In the genomic region with DNA sequence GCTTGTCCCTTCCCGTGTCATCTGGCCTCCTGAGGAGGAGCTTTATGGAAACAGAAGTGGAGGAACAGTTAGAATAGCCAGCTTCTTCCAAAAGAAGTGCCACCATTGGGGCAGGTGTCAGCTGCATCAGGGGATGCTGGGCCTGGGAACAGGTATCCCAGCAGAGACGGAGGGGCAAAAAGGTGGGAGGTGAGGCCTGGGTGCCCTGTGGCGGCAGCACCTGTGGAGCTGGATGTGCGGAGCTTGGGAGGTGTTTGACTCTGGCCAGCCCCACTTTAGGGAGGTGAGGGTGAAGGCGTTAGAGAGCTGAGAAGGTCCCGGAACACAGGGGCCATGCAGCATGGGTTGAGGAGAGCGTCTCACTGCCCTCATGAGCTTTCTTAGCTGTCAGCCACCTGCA, we compare ENCODE assay signal across 14 cellular contexts. TPM values are rescaled to one million over a fixed set of nuclear protein-coding genes. Genes with fewer than 3 reads are reported as not detected.
DNase-seq lines count a peak whose midpoint lies in the region; ATAC-seq, FAIRE-seq and TF ChIP-seq lines count a peak whose summit lies in the region.
"Had no signal": no experiment of that assay in that cellular context is flagged by ENCODE, and none has a peak within 500 bp of the region (broad histone marks: within the 10 kb centered on the region; RNA-seq: fewer than 3 reads in every experiment).

No MANE protein-coding gene starts in this region.

- H3K9me3 ChIP-seq in HepG2 (ENCODE audit: low read length) = no peaks in the 10 kb centered on the region
- no peaks in the 10 kb centered on the region for H3K9me3 ChIP-seq in right lobe of liver
- H3K9me3 ChIP-seq in hepatocyte (ENCODE audit: low read depth) = no peaks in the 10 kb centered on the region
- H3K9me3 ChIP-seq: thyroid gland had no signal

- BruUV-seq in HepG2 (replicated peaks; lab: Mats Ljungman, UMichigan) = no TSS peak

- in situ Hi-C loops in HepG2 (cut with HindIII; ENCODE audit: extremely low pct_ligation_motif_present, low pct_unique_long_range_greater_than_20kb) = no loop called here

- no peaks in the 10 kb centered on the region for H3K9me3 Mint-ChIP-seq in WTC11
- H3K9me3 Mint-ChIP-seq: activated CD4-positive, alpha-beta memory T cell treated with anti-CD3 and anti-CD28 coated beads for 36 hours had no signal

- H2AFZ ChIP-seq in HepG2 (ENCODE audit: low read length) (no peak overlapping the region), hepatocyte (no peak overlapping the region)

- H3K79me2 ChIP-seq in HepG2 (ENCODE audit: insufficient read depth, low read length) (peaks cover 53% of the 10 kb centered on the region), hepatocyte (peaks cover 58% of the 10 kb centered on the region)

- 96% methylated on average over 4 of the region's 7 CpGs for WGBS in HepG2 (ENCODE audit: low lambda C conversion rate)
- WGBS in right lobe of liver (ENCODE audit: insufficient coverage, low coverage, low lambda C conversion rate, missing lambda C conversion rate) = 66% methylated on average over 3 of the region's 7 CpGs
- 88% methylated on average over 7 of the region's 7 CpGs for WGBS in hepatocyte (ENCODE audit: low lambda C conversion rate, missing lambda C conversion rate)

- peaks cover 27% of the 10 kb centered on the region for H3K4me1 Mint-ChIP-seq in WTC11

- H3K27ac ChIP-seq in HepG2 (ENCODE audit: extremely low read length, insufficient read depth, low read length) = no peak overlapping the region
- no peak overlapping the region for H3K27ac ChIP-seq in right lobe of liver
- no peak overlapping the region for H3K27ac ChIP-seq in hepatocyte
- H3K27ac ChIP-seq: thyroid gland had no signal

- H3K27me3 ChIP-seq in HepG2 (ENCODE audit: control insufficient read depth in 1 of 2, insufficient read depth in 2 of 2, low read length in 2 of 2) (no peaks in the 10 kb centered on the region; a peak in 1 of 5 replicates), right lobe of liver (no peaks in the 10 kb centered on the region), hepatocyte (no peaks in the 10 kb centered on the region)
- H3K27me3 ChIP-seq: thyroid gland had no signal

- H3K36me3 ChIP-seq in HepG2 (replicated peaks in 1 of 2; ENCODE audit: control insufficient read depth in 1 of 2, insufficient read depth in 2 of 2, low read length in 2 of 2) = peaks cover 25 to 35% of the 10 kb centered on the region in 2 experiments
- H3K36me3 ChIP-seq in right lobe of liver = peaks cover 0 to 6% (median 0%) of the 10 kb centered on the region in 4 donors
- H3K36me3 ChIP-seq in hepatocyte (replicated peaks; ENCODE audit: insufficient read depth, low read depth) = no peaks in the 10 kb centered on the region

- H3K4me1 ChIP-seq in HepG2 (ENCODE audit: insufficient read depth, low read length) (peaks cover 53% of the 10 kb centered on the region), right lobe of liver (peaks cover 0 to 30% (median 6%) of the 10 kb centered on the region in 4 donors), hepatocyte (ENCODE audit: insufficient read depth) (peaks cover 44% of the 10 kb centered on the region)

- no peak for TF ChIP-seq RAD21 in HepG2 (CRISPR knock-in tag; IDR thresholded peaks at IDR 0.05)

- H3K4me2 ChIP-seq in HepG2 (ENCODE audit: low read depth, low read length) (peak overlapping the region; percentile 49), hepatocyte (peak overlapping the region; percentile 67)

- H3K9me2 ChIP-seq in hepatocyte (replicated peaks; ENCODE audit: insufficient read depth) = no peaks in the 10 kb centered on the region

- DNase-seq in HepG2 (ENCODE audit: low spot score) = no peak
- DNase-seq in right lobe of liver = no peak
- DNase-seq in hepatocyte (ENCODE audit: low spot score) = no peak
- no peak for DNase-seq in NCI-H524 treated with DMSO at 0.1 percent for 48 hours (lab: John Stamatoyannopoulos, UW)
- no peak for DNase-seq in WTC11 (ENCODE audit: low spot score)
- no peak for DNase-seq in DMS 273 treated with DMSO at 0.1 percent for 48 hours (lab: John Stamatoyannopoulos, UW)
- DNase-seq: activated CD4-positive, alpha-beta memory T cell treated with anti-CD3 and anti-CD28 coated beads for 36 hours; DMS153; NCI-H1092; thyroid gland had no signal

- no peak overlapping the region for H3K4me3 ChIP-seq in HepG2 (replicated peaks in 1 of 3; ENCODE audit: insufficient read depth in 1 of 3, low read depth in 2 of 3, low read length in 3 of 3)
- H3K4me3 ChIP-seq in right lobe of liver = no peak overlapping the region
- no peak overlapping the region for H3K4me3 ChIP-seq in hepatocyte
- H3K4me3 ChIP-seq: thyroid gland had no signal

- H3K27ac Mint-ChIP-seq in WTC11 = no peak overlapping the region; the same call in 1 of the 2 replicates
- H3K27ac Mint-ChIP-seq: activated CD4-positive, alpha-beta memory T cell treated with anti-CD3 and anti-CD28 coated beads for 36 hours had no signal

- TF ChIP-seq CTCF in HepG2 (CRISPR knock-in tag; IDR thresholded peaks at IDR 0.05) = no peak
- no peak for TF ChIP-seq CTCF in right lobe of liver (IDR thresholded peaks at IDR 0.05)
- no peak for TF ChIP-seq CTCF in hepatocyte (IDR thresholded peaks at IDR 0.05; ENCODE audit: poor library complexity)
- no peak for TF ChIP-seq CTCF in WTC11 (IDR thresholded peaks at IDR 0.05)

- intact Hi-C loops in HepG2 (cut with micrococcal nuclease; ENCODE audit: unreplicated experiment) (no loop called here), right lobe of liver (cut with DNase I) (no loop called here)

- H3K27me3 Mint-ChIP-seq in WTC11 (ENCODE audit: low read depth) = no peaks in the 10 kb centered on the region; the same call in 1 of the 2 replicates
- H3K27me3 Mint-ChIP-seq: activated CD4-positive, alpha-beta memory T cell treated with anti-CD3 and anti-CD28 coated beads for 36 hours; IgD-negative memory B cell had no signal

- TF ChIP-seq EP300 in HepG2 (IDR thresholded peaks at IDR 0.05; ENCODE audit: low read depth in 2 of 2, low read length in 2 of 2) = no peak
- TF ChIP-seq EP300 in HepG2 (CRISPR knock-in tag; IDR thresholded peaks at IDR 0.05; ENCODE audit: borderline replicate concordance) = no peak

- POLR2A ChIA-PET in HepG2 (lab: Yijun Ruan, JAX) (no interaction called here), WTC11 (lab: Charles Lee) (interaction anchor here (0.5 kb wide), 1 partner anchor 12 kb away, joined by 5 read pairs; no protein-coding TSS in a partner anchor)

- peaks cover 31% of the 10 kb centered on the region for H3K36me3 Mint-ChIP-seq in WTC11

- TF ChIP-seq POLR2A in HepG2 (IDR thresholded peaks at IDR 0.05; ENCODE audit: insufficient read depth in 1 of 2, low read depth in 2 of 2, low read length in 2 of 2) (0 out of 4 replicates have a peak, but pooled peaks of 1 of the 2 experiments have one; percentile 13), right lobe of liver (IDR thresholded peaks at IDR 0.05) (no peak)

- ATAC-seq in HepG2 = no peak
- no peak for ATAC-seq in right lobe of liver
- ATAC-seq in WTC11 = no peak

- 0 out of 2 replicates have a peak overlapping the region, but pooled peaks have one; percentile 13 for H3K9ac ChIP-seq in HepG2 (ENCODE audit: insufficient read depth, low read depth, low read length)

- H4K20me1 ChIP-seq in HepG2 (ENCODE audit: insufficient read depth, low read length) (peaks cover 18% of the 10 kb centered on the region), hepatocyte (ENCODE audit: insufficient read depth, poor library complexity, severe bottlenecking) (peaks cover 17% of the 10 kb centered on the region)

- no peak overlapping the region for H3K4me3 Mint-ChIP-seq in WTC11
- H3K4me3 Mint-ChIP-seq: activated CD4-positive, alpha-beta memory T cell treated with anti-CD3 and anti-CD28 coated beads for 36 hours had no signal

- no peak for FAIRE-seq in HepG2 (lab: Jason Lieb, UNC)
- FAIRE-seq: frontal cortex, islet of Langerhans had no signal

- CTCF ChIA-PET in HepG2 (lab: Yijun Ruan, JAX; ENCODE audit: low intra/inter-chr PET ratio, low total read pairs) (no interaction called here), WTC11 (lab: Charles Lee) (interaction anchor here (0.6 to 1.7 kb wide), 5 partner anchors 28 to 103 kb away, joined by 3 to 6 read pairs (median 4); no protein-coding TSS in a partner anchor)

RNA-seq across cellular contexts. Expression of a gene that starts 5.2 kb away (rescaled TPM):
- 11.8 and 16.6 TPM in 2 replicates for total RNA-seq in HepG2 (2016; rRNA removed; fragmentation: Illumina TruSeq; extraction: Trizol)
- total RNA-seq in HepG2 (2016; cell fraction: cytosol; rRNA removed; fragmentation: Illumina TruSeq; extraction: Trizol; ENCODE audit: low read depth) = 1.3 and 1.4 TPM in 2 replicates
- 11.9 and 13.2 TPM in 2 replicates for total RNA-seq in HepG2 (2016; cell fraction: insoluble cytoplasmic fraction; rRNA removed; fragmentation: Illumina TruSeq; extraction: Trizol)
- total RNA-seq in HepG2 (2016; cell fraction: membrane; rRNA removed; fragmentation: Illumina TruSeq; extraction: Trizol) = 6.2 and 6.5 TPM in 2 replicates
- total RNA-seq in HepG2 (2016; cell fraction: nucleus; rRNA removed; fragmentation: Illumina TruSeq; extraction: Trizol) = 11.0 and 13.5 TPM in 2 replicates
- 7.6 and 7.7 TPM in 2 replicates for polyA plus RNA-seq in HepG2 (2011; rRNA removed)
- 5.1 and 5.4 TPM in 2 replicates for polyA plus RNA-seq in HepG2 (2011; cell fraction: cytosol; rRNA removed)
- 12.3 and 12.5 TPM in 2 replicates for polyA plus RNA-seq in HepG2 (2011; cell fraction: nucleus; rRNA removed)
- polyA plus RNA-seq in HepG2 (2012) = 7.5 and 8.8 TPM in 2 replicates
- 0.59 and 0.60 TPM in 2 replicates for polyA plus RNA-seq in HepG2 (2016; cell fraction: cytosol; fragmentation: Illumina TruSeq; extraction: Trizol; ENCODE audit: low read depth)
- polyA plus RNA-seq in HepG2 (2016; cell fraction: insoluble cytoplasmic fraction; fragmentation: Illumina TruSeq; extraction: Trizol; ENCODE audit: low read depth) = 7.3 and 9.5 TPM in 2 replicates
- 1.6 and 1.8 TPM in 2 replicates for polyA plus RNA-seq in HepG2 (2016; cell fraction: membrane; fragmentation: Illumina TruSeq; extraction: Trizol; ENCODE audit: low read depth)
- 14.1 and 15.0 TPM in 2 replicates for polyA plus RNA-seq in HepG2 (2016; cell fraction: nucleus; fragmentation: Illumina TruSeq; extraction: Trizol; ENCODE audit: insufficient read depth, low read depth)
- 14.3 and 17.2 TPM in 2 replicates for polyA minus RNA-seq in HepG2 (2011; rRNA and poly(A)+ RNA removed; ENCODE audit: low replicate concordance)
- polyA minus RNA-seq in HepG2 (2011; cell fraction: cytosol; rRNA and poly(A)+ RNA removed) = 7.2 and 9.1 TPM in 2 replicates
- polyA minus RNA-seq in HepG2 (2011; cell fraction: nucleus; rRNA and poly(A)+ RNA removed) = 17.6 and 19.5 TPM in 2 replicates
- total RNA-seq in right lobe of liver = 1 to 10 TPM; 4.2 to 7.9 (median 6.4) TPM
- total RNA-seq in hepatocyte = 13.8 and 17.7 TPM in 2 replicates
- polyA plus RNA-seq in hepatocyte = 3.8 TPM in 2 replicates
- 17.8 to 19.1 TPM (median 18.0 TPM) in 3 replicates for total RNA-seq in WTC11 (2021)

RNA-seq across cellular contexts. Expression of a gene that starts 5.5 kb away (rescaled TPM):
- total RNA-seq in HepG2 (2016; rRNA removed; fragmentation: Illumina TruSeq; extraction: Trizol) = 30.7 and 36.8 TPM in 2 replicates
- total RNA-seq in HepG2 (2016; cell fraction: cytosol; rRNA removed; fragmentation: Illumina TruSeq; extraction: Trizol; ENCODE audit: low read depth) = 13.1 and 14.9 TPM in 2 replicates
- 27.4 and 35.0 TPM in 2 replicates for total RNA-seq in HepG2 (2016; cell fraction: insoluble cytoplasmic fraction; rRNA removed; fragmentation: Illumina TruSeq; extraction: Trizol)
- 17.3 and 17.9 TPM in 2 replicates for total RNA-seq in HepG2 (2016; cell fraction: membrane; rRNA removed; fragmentation: Illumina TruSeq; extraction: Trizol)
- total RNA-seq in HepG2 (2016; cell fraction: nucleus; rRNA removed; fragmentation: Illumina TruSeq; extraction: Trizol) = 42.4 and 45.8 TPM in 2 replicates
- 15.4 and 16.9 TPM in 2 replicates for polyA plus RNA-seq in HepG2 (2011; rRNA removed)
- 9.1 and 10.4 TPM in 2 replicates for polyA plus RNA-seq in HepG2 (2011; cell fraction: cytosol; rRNA removed)
- polyA plus RNA-seq in HepG2 (2011; cell fraction: nucleus; rRNA removed) = 19.7 and 20.7 TPM in 2 replicates
- polyA plus RNA-seq in HepG2 (2012) = 15.1 and 17.3 TPM in 2 replicates
- 2.3 and 2.6 TPM in 2 replicates for polyA plus RNA-seq in HepG2 (2016; cell fraction: cytosol; fragmentation: Illumina TruSeq; extraction: Trizol; ENCODE audit: low read depth)
- 21.2 and 22.7 TPM in 2 replicates for polyA plus RNA-seq in HepG2 (2016; cell fraction: insoluble cytoplasmic fraction; fragmentation: Illumina TruSeq; extraction: Trizol; ENCODE audit: low read depth)
- polyA plus RNA-seq in HepG2 (2016; cell fraction: membrane; fragmentation: Illumina TruSeq; extraction: Trizol; ENCODE audit: low read depth) = 6.3 and 6.6 TPM in 2 replicates
- 55.0 and 64.3 TPM in 2 replicates for polyA plus RNA-seq in HepG2 (2016; cell fraction: nucleus; fragmentation: Illumina TruSeq; extraction: Trizol; ENCODE audit: insufficient read depth, low read depth)
- 49.6 and 93.1 TPM in 2 replicates for polyA minus RNA-seq in HepG2 (2011; rRNA and poly(A)+ RNA removed; ENCODE audit: low replicate concordance)
- polyA minus RNA-seq in HepG2 (2011; cell fraction: cytosol; rRNA and poly(A)+ RNA removed) = 17.6 TPM in 2 replicates
- polyA minus RNA-seq in HepG2 (2011; cell fraction: nucleus; rRNA and poly(A)+ RNA removed) = 46.6 and 52.9 TPM in 2 replicates
- total RNA-seq in right lobe of liver = 10 to 100 TPM; 13.7 to 29.9 (median 20.7) TPM
- total RNA-seq in hepatocyte = 24.3 and 28.2 TPM in 2 replicates
- 15.5 and 22.5 TPM in 2 replicates for polyA plus RNA-seq in hepatocyte
- total RNA-seq in WTC11 (2021) = 54.9 to 56.1 TPM (median 56.0 TPM) in 3 replicates

RNA-seq across cellular contexts. Expression of a gene that starts 43.0 kb away (rescaled TPM):
- total RNA-seq in HepG2 (2016; rRNA removed; fragmentation: Illumina TruSeq; extraction: Trizol) = 48.8 and 58.7 TPM in 2 replicates
- 11.1 and 11.2 TPM in 2 replicates for total RNA-seq in HepG2 (2016; cell fraction: cytosol; rRNA removed; fragmentation: Illumina TruSeq; extraction: Trizol; ENCODE audit: low read depth)
- total RNA-seq in HepG2 (2016; cell fraction: insoluble cytoplasmic fraction; rRNA removed; fragmentation: Illumina TruSeq; extraction: Trizol) = 49.2 and 50.8 TPM in 2 replicates
- 17.5 and 20.3 TPM in 2 replicates for total RNA-seq in HepG2 (2016; cell fraction: membrane; rRNA removed; fragmentation: Illumina TruSeq; extraction: Trizol)
- 31.7 and 35.9 TPM in 2 replicates for total RNA-seq in HepG2 (2016; cell fraction: nucleus; rRNA removed; fragmentation: Illumina TruSeq; extraction: Trizol)
- 19.0 and 21.3 TPM in 2 replicates for polyA plus RNA-seq in HepG2 (2011; rRNA removed)
- 16.7 and 24.0 TPM in 2 replicates for polyA plus RNA-seq in HepG2 (2011; cell fraction: cytosol; rRNA removed)
- polyA plus RNA-seq in HepG2 (2011; cell fraction: nucleus; rRNA removed) = 24.0 and 28.6 TPM in 2 replicates
- 12.2 and 16.3 TPM in 2 replicates for polyA plus RNA-seq in HepG2 (2012)
- polyA plus RNA-seq in HepG2 (2016; cell fraction: cytosol; fragmentation: Illumina TruSeq; extraction: Trizol; ENCODE audit: low read depth) = 6.9 TPM in 2 replicates
- 54.8 and 66.4 TPM in 2 replicates for polyA plus RNA-seq in HepG2 (2016; cell fraction: insoluble cytoplasmic fraction; fragmentation: Illumina TruSeq; extraction: Trizol; ENCODE audit: low read depth)
- polyA plus RNA-seq in HepG2 (2016; cell fraction: membrane; fragmentation: Illumina TruSeq; extraction: Trizol; ENCODE audit: low read depth) = 12.1 and 12.6 TPM in 2 replicates
- 57.4 and 62.8 TPM in 2 replicates for polyA plus RNA-seq in HepG2 (2016; cell fraction: nucleus; fragmentation: Illumina TruSeq; extraction: Trizol; ENCODE audit: insufficient read depth, low read depth)
- 38.5 and 58.3 TPM in 2 replicates for polyA minus RNA-seq in HepG2 (2011; rRNA and poly(A)+ RNA removed; ENCODE audit: low replicate concordance)
- 12.9 and 14.2 TPM in 2 replicates for polyA minus RNA-seq in HepG2 (2011; cell fraction: cytosol; rRNA and poly(A)+ RNA removed)
- polyA minus RNA-seq in HepG2 (2011; cell fraction: nucleus; rRNA and poly(A)+ RNA removed) = 19.5 and 30.6 TPM in 2 replicates
- 100 to 1,000 TPM; 208 to 457 (median 284) TPM for total RNA-seq in right lobe of liver
- 36.2 and 39.1 TPM in 2 replicates for total RNA-seq in hepatocyte
- 22.2 and 30.4 TPM in 2 replicates for polyA plus RNA-seq in hepatocyte
- total RNA-seq in WTC11 (2021) = 40.1 to 49.2 TPM (median 42.5 TPM) in 3 replicates

RNA-seq across cellular contexts. Expression of a gene that starts 57.3 kb away (rescaled TPM):
- total RNA-seq in HepG2 (2016; rRNA removed; fragmentation: Illumina TruSeq; extraction: Trizol) = 0.07 TPM in 1 of 2 replicates, not detected in the other
- total RNA-seq in HepG2 (2016; cell fraction: cytosol; rRNA removed; fragmentation: Illumina TruSeq; extraction: Trizol; ENCODE audit: low read depth) = not detected in 2 replicates
- total RNA-seq in HepG2 (2016; cell fraction: insoluble cytoplasmic fraction; rRNA removed; fragmentation: Illumina TruSeq; extraction: Trizol) = 0.11 TPM in 1 of 2 replicates, not detected in the other
- not detected in 2 replicates for total RNA-seq in HepG2 (2016; cell fraction: membrane; rRNA removed; fragmentation: Illumina TruSeq; extraction: Trizol)
- not detected in 2 replicates for total RNA-seq in HepG2 (2016; cell fraction: nucleus; rRNA removed; fragmentation: Illumina TruSeq; extraction: Trizol)
- polyA plus RNA-seq in HepG2 (2011; rRNA removed) = 0.05 TPM in 1 of 2 replicates, not detected in the other
- polyA plus RNA-seq in HepG2 (2011; cell fraction: cytosol; rRNA removed) = 0.03 and 0.05 TPM in 2 replicates
- 0.14 and 0.61 TPM in 2 replicates for polyA plus RNA-seq in HepG2 (2011; cell fraction: nucleus; rRNA removed)
- polyA plus RNA-seq in HepG2 (2012) = not detected in 2 replicates
- polyA plus RNA-seq in HepG2 (2016; cell fraction: cytosol; fragmentation: Illumina TruSeq; extraction: Trizol; ENCODE audit: low read depth) = 0.08 TPM in 1 of 2 replicates, not detected in the other
- polyA plus RNA-seq in HepG2 (2016; cell fraction: insoluble cytoplasmic fraction; fragmentation: Illumina TruSeq; extraction: Trizol; ENCODE audit: low read depth) = not detected in 2 replicates
- polyA plus RNA-seq in HepG2 (2016; cell fraction: membrane; fragmentation: Illumina TruSeq; extraction: Trizol; ENCODE audit: low read depth) = not detected in 2 replicates
- 0.29 TPM in 1 of 2 replicates, not detected in the other for polyA plus RNA-seq in HepG2 (2016; cell fraction: nucleus; fragmentation: Illumina TruSeq; extraction: Trizol; ENCODE audit: insufficient read depth, low read depth)
- 1.4 TPM in 1 of 2 replicates, not detected in the other for polyA minus RNA-seq in HepG2 (2011; rRNA and poly(A)+ RNA removed; ENCODE audit: low replicate concordance)
- polyA minus RNA-seq in HepG2 (2011; cell fraction: cytosol; rRNA and poly(A)+ RNA removed) = not detected in 2 replicates
- not detected in 2 replicates for polyA minus RNA-seq in HepG2 (2011; cell fraction: nucleus; rRNA and poly(A)+ RNA removed)
- total RNA-seq in right lobe of liver = 1 to 10 TPM in 3 of 6 experiments, under 1 TPM in 3; 0.46 to 1.6 (median 1.0) TPM
- total RNA-seq in hepatocyte = not detected in 2 replicates
- 0.55 TPM in 1 of 2 replicates, not detected in the other for polyA plus RNA-seq in hepatocyte
- not detected in 3 replicates for total RNA-seq in WTC11 (2021)
- total RNA-seq: activated CD4-positive, alpha-beta memory T cell treated with anti-CD3 and anti-CD28 coated beads for 36 hours; frontal cortex; H1 had no signal
- polyA plus RNA-seq: IgD-negative memory B cell had no signal

RNA-seq across cellular contexts. Expression of a gene that starts 59.8 kb away (rescaled TPM):
- 8.0 and 8.2 TPM in 2 replicates for total RNA-seq in HepG2 (2016; rRNA removed; fragmentation: Illumina TruSeq; extraction: Trizol)
- total RNA-seq in HepG2 (2016; cell fraction: cytosol; rRNA removed; fragmentation: Illumina TruSeq; extraction: Trizol; ENCODE audit: low read depth) = 1.4 and 1.9 TPM in 2 replicates
- 6.8 and 9.6 TPM in 2 replicates for total RNA-seq in HepG2 (2016; cell fraction: insoluble cytoplasmic fraction; rRNA removed; fragmentation: Illumina TruSeq; extraction: Trizol)
- 2.5 and 2.9 TPM in 2 replicates for total RNA-seq in HepG2 (2016; cell fraction: membrane; rRNA removed; fragmentation: Illumina TruSeq; extraction: Trizol)
- 11.8 and 12.5 TPM in 2 replicates for total RNA-seq in HepG2 (2016; cell fraction: nucleus; rRNA removed; fragmentation: Illumina TruSeq; extraction: Trizol)
- polyA plus RNA-seq in HepG2 (2011; rRNA removed) = 6.0 and 9.5 TPM in 2 replicates
- 10.8 and 16.3 TPM in 2 replicates for polyA plus RNA-seq in HepG2 (2011; cell fraction: cytosol; rRNA removed)
- 40.2 and 48.1 TPM in 2 replicates for polyA plus RNA-seq in HepG2 (2011; cell fraction: nucleus; rRNA removed)
- 4.3 and 5.9 TPM in 2 replicates for polyA plus RNA-seq in HepG2 (2012)
- polyA plus RNA-seq in HepG2 (2016; cell fraction: cytosol; fragmentation: Illumina TruSeq; extraction: Trizol; ENCODE audit: low read depth) = 0.40 and 0.46 TPM in 2 replicates
- 3.5 and 3.7 TPM in 2 replicates for polyA plus RNA-seq in HepG2 (2016; cell fraction: insoluble cytoplasmic fraction; fragmentation: Illumina TruSeq; extraction: Trizol; ENCODE audit: low read depth)
- 1.1 and 1.2 TPM in 2 replicates for polyA plus RNA-seq in HepG2 (2016; cell fraction: membrane; fragmentation: Illumina TruSeq; extraction: Trizol; ENCODE audit: low read depth)
- polyA plus RNA-seq in HepG2 (2016; cell fraction: nucleus; fragmentation: Illumina TruSeq; extraction: Trizol; ENCODE audit: insufficient read depth, low read depth) = 8.4 and 11.9 TPM in 2 replicates
- 12.7 and 29.1 TPM in 2 replicates for polyA minus RNA-seq in HepG2 (2011; rRNA and poly(A)+ RNA removed; ENCODE audit: low replicate concordance)
- polyA minus RNA-seq in HepG2 (2011; cell fraction: cytosol; rRNA and poly(A)+ RNA removed) = 7.4 and 9.1 TPM in 2 replicates
- 18.0 and 20.5 TPM in 2 replicates for polyA minus RNA-seq in HepG2 (2011; cell fraction: nucleus; rRNA and poly(A)+ RNA removed)
- 10 to 100 TPM in 1 of 6 experiments, 1 to 10 TPM in 5; 5.9 to 10.6 (median 7.1) TPM for total RNA-seq in right lobe of liver
- total RNA-seq in hepatocyte = 29.3 and 30.7 TPM in 2 replicates
- polyA plus RNA-seq in hepatocyte = 20.5 and 21.0 TPM in 2 replicates
- total RNA-seq in WTC11 (2021) = 15.7 to 18.8 TPM (median 17.9 TPM) in 3 replicates
